ENCODE assay signal across 10 cellular contexts in genomic region chrX:83469551-83469950, GRCh38. TPM values are rescaled to one million over a fixed set of nuclear protein-coding genes. Genes with fewer than 3 reads are reported as not detected.
DNase-seq lines count a peak whose midpoint lies in the region; TF ChIP-seq lines count a peak whose summit lies in the region.
"Had no signal": no experiment of that assay in that cellular context is flagged by ENCODE, and none has a peak within 500 bp of the region (broad histone marks: within the 10 kb centered on the region; RNA-seq: fewer than 3 reads in every experiment).

No MANE protein-coding gene starts in this region.

- H3K4me3 ChIP-seq in MG63, result no peak overlapping the region
- no peak overlapping the region for H3K4me3 ChIP-seq in brain microvascular endothelial cell (ENCODE audit: low read depth, low read length)
- H3K4me3 ChIP-seq in lower leg skin (ENCODE audit: low read depth, poor library complexity, severe bottlenecking), result no peak overlapping the region

- no peaks in the 10 kb centered on the region for H3K36me3 Mint-ChIP-seq in activated naive CD4-positive, alpha-beta T cell treated with anti-CD3 and anti-CD28 coated beads, Interleukin-2, amount 10 ng/mL, durations not matched to agents 7 days and 5 days
- H3K36me3 Mint-ChIP-seq: activated naive CD4-positive, alpha-beta T cell treated with anti-CD3 and anti-CD28 coated beads, Interleukin-2, amount 50 U/mL, for 72 hours had no signal

- no peak overlapping the region for H3K4me3 Mint-ChIP-seq in activated naive CD4-positive, alpha-beta T cell treated with anti-CD3 and anti-CD28 coated beads, Interleukin-2, amount 10 ng/mL, durations not matched to agents 7 days and 5 days

- CTCF ChIA-PET in activated naive CD4-positive, alpha-beta T cell treated with anti-CD3 and anti-CD28 coated beads, Interleukin-2, amount 10 ng/mL, durations not matched to agents 7 days and 5 days (lab: Charles Lee), result interaction anchor here (1.9 kb wide), 1 partner anchor 167 kb away, joined by 15 read pairs; no protein-coding TSS in a partner anchor

- H3K27ac ChIP-seq in brain microvascular endothelial cell, result no peak overlapping the region

- in situ Hi-C loops in brain microvascular endothelial cell (cut with HindIII; ENCODE audit: low pct_ligation_motif_present, low sequenced_read_pairs), result no loop called here

- no peaks in the 10 kb centered on the region for H3K27me3 ChIP-seq in MG63
- H3K27me3 ChIP-seq in brain microvascular endothelial cell (replicated peaks), result no peaks in the 10 kb centered on the region

- no peak overlapping the region for H3K27ac Mint-ChIP-seq in activated naive CD4-positive, alpha-beta T cell treated with anti-CD3 and anti-CD28 coated beads, Interleukin-2, amount 10 ng/mL, durations not matched to agents 7 days and 5 days
- H3K27ac Mint-ChIP-seq: activated naive CD4-positive, alpha-beta T cell treated with anti-CD3 and anti-CD28 coated beads, Interleukin-2, amount 50 U/mL, for 72 hours had no signal

- no peaks in the 10 kb centered on the region for H3K9me3 ChIP-seq in MG63

- H3K27me3 Mint-ChIP-seq in activated naive CD4-positive, alpha-beta T cell treated with anti-CD3 and anti-CD28 coated beads, Interleukin-2, amount 10 ng/mL, durations not matched to agents 7 days and 5 days, result no peaks in the 10 kb centered on the region

- TF ChIP-seq CTCF in brain microvascular endothelial cell (IDR thresholded peaks at IDR 0.05; ENCODE audit: low read depth, low read length, missing control alignments) (peak; percentile 30), lower leg skin (IDR thresholded peaks at IDR 0.05) (no peak)

- no peak for TF ChIP-seq POLR2A in lower leg skin (IDR thresholded peaks at IDR 0.05)

- intact Hi-C loops in lower leg skin (cut with DNase I; ENCODE audit: low total_unique reads), result no loop called here

- no peaks in the 10 kb centered on the region for H3K4me1 Mint-ChIP-seq in activated naive CD4-positive, alpha-beta T cell treated with anti-CD3 and anti-CD28 coated beads, Interleukin-2, amount 10 ng/mL, durations not matched to agents 7 days and 5 days

- H3K9me3 Mint-ChIP-seq in activated naive CD4-positive, alpha-beta T cell treated with anti-CD3 and anti-CD28 coated beads, Interleukin-2, amount 10 ng/mL, durations not matched to agents 7 days and 5 days, result no peaks in the 10 kb centered on the region

- H3K36me3 ChIP-seq in MG63 (no peaks in the 10 kb centered on the region), brain microvascular endothelial cell (replicated peaks) (no peaks in the 10 kb centered on the region)

- DNase-seq in activated naive CD4-positive, alpha-beta T cell treated with anti-CD3 and anti-CD28 coated beads, Interleukin-2, amount 10 ng/mL, durations not matched to agents 7 days and 5 days, result peak; percentile 19
- no peak for DNase-seq in activated naive CD4-positive, alpha-beta T cell treated with Interleukin-2 at 50 U/mL for 16 hours
- DNase-seq in H4 (ENCODE audit: low spot score) (peak; percentile 12), MG63 (peak; percentile 1), brain microvascular endothelial cell (no peak), retina (peak; percentile 10), lower leg skin (ENCODE audit: low spot score in 2 of 2) (no peak), NCI-H1694 (lab: John Stamatoyannopoulos, UW) (no peak)

RNA-seq across cellular contexts. Expression of gene POU3F4, which starts 38.5 kb away (rescaled TPM):
- 0.79 and 0.82 TPM in 2 replicates for total RNA-seq in H4 (2014; rRNA removed; shearing (Covaris generic))
- not detected in 2 replicates for total RNA-seq in MG63 (2014; rRNA removed; shearing (Covaris generic); ENCODE audit: low replicate concordance)
- total RNA-seq in lower leg skin, result not detected
- total RNA-seq: activated naive CD4-positive, alpha-beta T cell treated with anti-CD3 and anti-CD28 coated beads, Interleukin-2, amount 50 U/mL, for 72 hours; pulmonary artery endothelial cell had no signal

Comparison
In these comparisons a context has a peak if more than half of its experiments do, and no peak if none do; other contexts are left out.
1. DNase-seq: peak in activated naive CD4-positive, alpha-beta T cell treated with anti-CD3 and anti-CD28 coated beads, Interleukin-2, amount 10 ng/mL, durations not matched to agents 7 days and 5 days (single experiment), H4 (single experiment), MG63 (single experiment) and retina (single experiment); none in activated naive CD4-positive, alpha-beta T cell treated with Interleukin-2 at 50 U/mL for 16 hours (single experiment), brain microvascular endothelial cell (single experiment), lower leg skin (0 of 2) and NCI-H1694 (single experiment).